ENCODE assay signal across 17 cellular contexts in genomic region chr2:43104106-43104505, GRCh38.
"Had no signal": no experiment of that assay in that cellular context is flagged by ENCODE, and none has a peak within 500 bp of the region (broad histone marks: within the 10 kb centered on the region; RNA-seq: fewer than 3 reads in every experiment).

No MANE protein-coding gene starts in this region.

- H3K36me3 ChIP-seq: right atrium auricular region, upper lobe of right lung had no signal

- H3K27ac ChIP-seq: foreskin keratinocyte had no signal

- H3K27me3 Mint-ChIP-seq: activated naive CD8-positive, alpha-beta T cell treated with anti-CD3 and anti-CD28 coated beads, Interleukin-2, amount 10 ng/mL, durations not matched to agents 7 days and 5 days had no signal

- H3K9me3 Mint-ChIP-seq: T-helper 2 cell treated with Interferon-gamma antibody and Interleukin-4, amounts not matched to agents 5 μg/mL and 100 μg/mL, for 36 hours had no signal

- DNase-seq: activated CD4-positive, alpha-beta memory T cell treated with anti-CD3 and anti-CD28 coated beads, Interleukin-2, amount 10 ng/mL, durations not matched to agents 7 days and 5 days; activated CD4-positive, alpha-beta T cell treated with anti-CD3 and anti-CD28 coated beads for 1 hour; activated gamma-delta T cell; activated naive CD8-positive, alpha-beta T cell treated with anti-CD3 and anti-CD28 coated beads, Interleukin-2, amount 10 ng/mL, durations not matched to agents 7 days and 5 days; activated T-cell treated with anti-CD3 and anti-CD28 coated beads, Interleukin-2, amount 50 U/mL, for 48 hours; aorta; foreskin keratinocyte; left cardiac atrium; posterior cingulate gyrus; stimulated activated naive CD4-positive, alpha-beta T cell; SW 1271; upper lobe of right lung had no signal

- H3K4me1 Mint-ChIP-seq: activated CD4-positive, alpha-beta memory T cell treated with anti-CD3 and anti-CD28 coated beads, Interleukin-2, amount 10 ng/mL, durations not matched to agents 7 days and 5 days had no signal

- H3K27me3 ChIP-seq: foreskin keratinocyte, right atrium auricular region, upper lobe of right lung had no signal

- H3K9me3 ChIP-seq: right atrium auricular region, upper lobe of right lung had no signal

- H3K27ac Mint-ChIP-seq: activated CD4-positive, alpha-beta memory T cell treated with anti-CD3 and anti-CD28 coated beads, Interleukin-2, amount 10 ng/mL, durations not matched to agents 7 days and 5 days; activated naive CD8-positive, alpha-beta T cell treated with anti-CD3 and anti-CD28 coated beads, Interleukin-2, amount 10 ng/mL, durations not matched to agents 7 days and 5 days; T-helper 2 cell treated with Interferon-gamma antibody and Interleukin-4, amounts not matched to agents 5 μg/mL and 100 μg/mL, for 36 hours had no signal

- H3K4me3 ChIP-seq: lung, right atrium auricular region, smooth muscle cell, upper lobe of right lung had no signal

- ATAC-seq: foreskin keratinocyte; left cardiac atrium; natural killer cell treated with Interleukin-12 subunit alpha and Interleukin-12 subunit beta and Interleukin-15 and Interleukin-18, amount 100 ng/mL, for 72 hours; upper lobe of right lung had no signal

- H3K4me3 Mint-ChIP-seq: activated CD4-positive, alpha-beta memory T cell treated with anti-CD3 and anti-CD28 coated beads, Interleukin-2, amount 10 ng/mL, durations not matched to agents 7 days and 5 days; activated naive CD8-positive, alpha-beta T cell treated with anti-CD3 and anti-CD28 coated beads, Interleukin-2, amount 10 ng/mL, durations not matched to agents 7 days and 5 days; natural killer cell treated with Interleukin-12 subunit alpha and Interleukin-12 subunit beta and Interleukin-15 and Interleukin-18, amount 100 ng/mL, for 72 hours; T-helper 2 cell treated with Interferon-gamma antibody and Interleukin-4, amounts not matched to agents 5 μg/mL and 100 μg/mL, for 36 hours had no signal

- H3K36me3 Mint-ChIP-seq: natural killer cell treated with Interleukin-12 subunit alpha and Interleukin-12 subunit beta and Interleukin-15 and Interleukin-18, amount 100 ng/mL, for 72 hours had no signal
